ENCODE assay signal across 11 cellular contexts in genomic region chr19:36151144-36152051, GRCh38. TPM values are rescaled to one million over a fixed set of nuclear protein-coding genes. Genes with fewer than 3 reads are reported as not detected.
DNase-seq lines count a peak whose midpoint lies in the region; FAIRE-seq and TF ChIP-seq lines count a peak whose summit lies in the region.
"Had no signal": no experiment of that assay in that cellular context is flagged by ENCODE, and none has a peak within 500 bp of the region (broad histone marks: within the 10 kb centered on the region; RNA-seq: fewer than 3 reads in every experiment).

No MANE protein-coding gene starts in this region.

- dilution Hi-C loops in keratinocyte (cut with MboI; ENCODE audit: extremely low pct_ligation_motif_present, low sequenced_read_pairs) = no loop called here

- FAIRE-seq in keratinocyte (lab: Jason Lieb, UNC) = no peak

- H3K4me1 ChIP-seq in keratinocyte (ENCODE audit: control insufficient read depth, extremely low read depth, insufficient read depth, low read length) (peaks cover 41% of the 10 kb centered on the region), skeletal muscle satellite cell (ENCODE audit: control insufficient read depth, insufficient read depth, low read length) (peaks cover 34% of the 10 kb centered on the region)

- H3K4me2 ChIP-seq in keratinocyte (ENCODE audit: control insufficient read depth, extremely low read depth, insufficient read depth, low read depth, low read length) (peak overlapping the region; percentile 54), skeletal muscle satellite cell (ENCODE audit: low read length) (peak overlapping the region; percentile 76)

- H4K20me1 ChIP-seq in keratinocyte (ENCODE audit: control insufficient read depth, extremely low read depth, insufficient read depth, low read length) = peaks cover 10% of the 10 kb centered on the region

- peak overlapping the region; percentile 47 for H3K27ac ChIP-seq in keratinocyte (ENCODE audit: control insufficient read depth, insufficient read depth, low read length)

- H3K9me3 ChIP-seq in keratinocyte (ENCODE audit: control insufficient read depth, low read depth, low read length) = no peaks in the 10 kb centered on the region
- no peaks in the 10 kb centered on the region for H3K9me3 ChIP-seq in skeletal muscle satellite cell (replicated peaks; ENCODE audit: low read length)

- DNase-seq in GM10266 (ENCODE audit: extremely low spot score) = peak; percentile 48
- DNase-seq in dermis blood vessel endothelial cell = peak; percentile 47
- DNase-seq in keratinocyte (ENCODE audit: low read depth, low spot score) = no peak
- DNase-seq in NCI-H2171 (lab: John Stamatoyannopoulos, UW) = no peak
- no peak for DNase-seq in EL
- no peak for DNase-seq in NCI-H146 treated with DMSO at 0.1 percent for 48 hours (lab: John Stamatoyannopoulos, UW; ENCODE audit: unreplicated experiment)
- no peak for DNase-seq in NCI-H2196 treated with DMSO at 0.1 percent for 48 hours (lab: John Stamatoyannopoulos, UW; ENCODE audit: unreplicated experiment)
- DNase-seq: NCI-H1092, SHP77 had no signal

- peak overlapping the region; percentile 3 for H3K9ac ChIP-seq in keratinocyte (ENCODE audit: control insufficient read depth, extremely low read depth, insufficient read depth, low read length)
- peak overlapping the region; percentile 81 for H3K9ac ChIP-seq in skeletal muscle satellite cell (ENCODE audit: low read depth, low read length)

- H3K4me3 ChIP-seq in keratinocyte (ENCODE audit: control insufficient read depth in 2 of 3, extremely low read depth in 1 of 3, insufficient read depth in 2 of 3, low read depth in 1 of 3, low read length in 3 of 3) (no peak overlapping the region), skeletal muscle satellite cell (ENCODE audit: low read length) (peak overlapping the region; percentile 66)

- H2AFZ ChIP-seq in keratinocyte (ENCODE audit: control insufficient read depth, low read length) = no peak overlapping the region

- peaks cover 19 to 38% of the 10 kb centered on the region in 2 experiments for H3K36me3 ChIP-seq in keratinocyte (ENCODE audit: control insufficient read depth in 2 of 2, extremely low read depth in 1 of 2, insufficient read depth in 2 of 2, low read length in 2 of 2)
- H3K36me3 ChIP-seq in skeletal muscle satellite cell (ENCODE audit: insufficient read depth, low read length) = peaks cover 49% of the 10 kb centered on the region

- H3K27me3 ChIP-seq in keratinocyte (ENCODE audit: control insufficient read depth, extremely low read depth, insufficient read depth, low read length) (no peaks in the 10 kb centered on the region), skeletal muscle satellite cell (ENCODE audit: control insufficient read depth, insufficient read depth, low read length) (no peaks in the 10 kb centered on the region)

- H3K9me1 ChIP-seq in keratinocyte (ENCODE audit: control insufficient read depth, extremely low read depth, insufficient read depth, low read length) = peaks cover 2% of the 10 kb centered on the region

- no peaks in the 10 kb centered on the region for H3K79me2 ChIP-seq in keratinocyte (ENCODE audit: control insufficient read depth, insufficient read depth, low read length)

- TF ChIP-seq CTCF in GM10266 (IDR thresholded peaks at IDR 0.05; ENCODE audit: control insufficient read depth, insufficient read depth, low read depth, missing control alignments) = no peak
- no peak for TF ChIP-seq CTCF in keratinocyte (optimal IDR thresholded peaks at IDR 0.05 in 1 of 3, IDR thresholded peaks at IDR 0.05 in 1 of 3, conservative IDR thresholded peaks at IDR 0.05 in 1 of 3; ENCODE audit: extremely low read depth in 1 of 3, insufficient read depth in 2 of 3, low read length in 3 of 3)

RNA-seq across cellular contexts. Expression of gene COX7A1, which starts 0.8 kb away (rescaled TPM):
- 7.1 and 24.0 TPM in 2 replicates for total RNA-seq in dermis blood vessel endothelial cell
- polyA plus RNA-seq in keratinocyte = 1.6 to 7.1 TPM (median 2.6 TPM) in 3 replicates
- 3.0 TPM for polyA plus RNA-seq in keratinocyte (2011; ENCODE audit: low read depth)
- polyA plus RNA-seq in keratinocyte (2011; cell fraction: cytosol; rRNA removed) = 3.3 and 49.1 TPM in 2 replicates
- polyA plus RNA-seq in keratinocyte (2011; cell fraction: nucleus; rRNA removed) = 0.53 and 1.0 TPM in 2 replicates
- polyA plus RNA-seq in keratinocyte (2012; ENCODE audit: low replicate concordance) = 6.5 and 34.7 TPM in 2 replicates
- polyA minus RNA-seq in keratinocyte = 0.79 to 2.8 TPM (median 1.8 TPM) in 3 replicates
- 3.6 TPM for polyA minus RNA-seq in keratinocyte (2011; cell fraction: cytosol; rRNA and poly(A)+ RNA removed)
- not detected in 2 replicates for polyA minus RNA-seq in keratinocyte (2011; cell fraction: nucleus; rRNA and poly(A)+ RNA removed)
- total RNA-seq in skeletal muscle satellite cell (2012; rRNA removed) = 3.5 and 4.8 TPM in 2 replicates

RNA-seq across cellular contexts. Expression of gene CAPNS1, which starts 11.5 kb away (rescaled TPM):
- total RNA-seq in dermis blood vessel endothelial cell = 314 and 443 TPM in 2 replicates
- polyA plus RNA-seq in keratinocyte = 778 to 884 TPM (median 832 TPM) in 3 replicates
- polyA plus RNA-seq in keratinocyte (2011; ENCODE audit: low read depth) = 277 TPM
- polyA plus RNA-seq in keratinocyte (2011; cell fraction: cytosol; rRNA removed) = 503 and 570 TPM in 2 replicates
- 320 and 355 TPM in 2 replicates for polyA plus RNA-seq in keratinocyte (2011; cell fraction: nucleus; rRNA removed)
- polyA plus RNA-seq in keratinocyte (2012; ENCODE audit: low replicate concordance) = 573 and 1,064 TPM in 2 replicates
- polyA minus RNA-seq in keratinocyte = 875 to 1,429 TPM (median 940 TPM) in 3 replicates
- 664 TPM for polyA minus RNA-seq in keratinocyte (2011; cell fraction: cytosol; rRNA and poly(A)+ RNA removed)
- 173 and 211 TPM in 2 replicates for polyA minus RNA-seq in keratinocyte (2011; cell fraction: nucleus; rRNA and poly(A)+ RNA removed)
- 257 and 281 TPM in 2 replicates for total RNA-seq in skeletal muscle satellite cell (2012; rRNA removed)

RNA-seq across cellular contexts. Expression of gene TBCB, which starts 36.1 kb away (rescaled TPM):
- 201 and 226 TPM in 2 replicates for total RNA-seq in dermis blood vessel endothelial cell
- 179 to 193 TPM (median 183 TPM) in 3 replicates for polyA plus RNA-seq in keratinocyte
- 27.1 TPM for polyA plus RNA-seq in keratinocyte (2011; ENCODE audit: low read depth)
- polyA plus RNA-seq in keratinocyte (2011; cell fraction: cytosol; rRNA removed) = 189 and 218 TPM in 2 replicates
- 129 and 137 TPM in 2 replicates for polyA plus RNA-seq in keratinocyte (2011; cell fraction: nucleus; rRNA removed)
- polyA plus RNA-seq in keratinocyte (2012; ENCODE audit: low replicate concordance) = 150 and 230 TPM in 2 replicates
- 111 to 205 TPM (median 156 TPM) in 3 replicates for polyA minus RNA-seq in keratinocyte
- polyA minus RNA-seq in keratinocyte (2011; cell fraction: cytosol; rRNA and poly(A)+ RNA removed) = 167 TPM
- 27.0 and 37.3 TPM in 2 replicates for polyA minus RNA-seq in keratinocyte (2011; cell fraction: nucleus; rRNA and poly(A)+ RNA removed)
- 162 and 206 TPM in 2 replicates for total RNA-seq in skeletal muscle satellite cell (2012; rRNA removed)

RNA-seq across cellular contexts. Expression of gene POLR2I, which starts 36.7 kb away (rescaled TPM):
- 42.9 and 71.1 TPM in 2 replicates for total RNA-seq in dermis blood vessel endothelial cell
- polyA plus RNA-seq in keratinocyte = 31.3 to 63.2 TPM (median 34.3 TPM) in 3 replicates
- polyA plus RNA-seq in keratinocyte (2011; ENCODE audit: low read depth) = 70.3 TPM
- polyA plus RNA-seq in keratinocyte (2011; cell fraction: cytosol; rRNA removed) = 43.2 and 86.9 TPM in 2 replicates
- 12.1 and 14.1 TPM in 2 replicates for polyA plus RNA-seq in keratinocyte (2011; cell fraction: nucleus; rRNA removed)
- polyA plus RNA-seq in keratinocyte (2012; ENCODE audit: low replicate concordance) = 130 and 164 TPM in 2 replicates
- 90.8 to 122 TPM (median 105 TPM) in 3 replicates for polyA minus RNA-seq in keratinocyte
- 149 TPM for polyA minus RNA-seq in keratinocyte (2011; cell fraction: cytosol; rRNA and poly(A)+ RNA removed)
- 15.4 and 17.1 TPM in 2 replicates for polyA minus RNA-seq in keratinocyte (2011; cell fraction: nucleus; rRNA and poly(A)+ RNA removed)
- total RNA-seq in skeletal muscle satellite cell (2012; rRNA removed) = 42.3 and 53.5 TPM in 2 replicates

RNA-seq across cellular contexts. Expression of gene OVOL3, which starts 40.5 kb away (rescaled TPM):
- total RNA-seq in dermis blood vessel endothelial cell = not detected in 2 replicates
- not detected in 3 replicates for polyA plus RNA-seq in keratinocyte
- polyA plus RNA-seq in keratinocyte (2011; ENCODE audit: low read depth) = not detected
- not detected in 2 replicates for polyA plus RNA-seq in keratinocyte (2011; cell fraction: cytosol; rRNA removed)
- not detected in 2 replicates for polyA plus RNA-seq in keratinocyte (2011; cell fraction: nucleus; rRNA removed)
- not detected in 2 replicates for polyA plus RNA-seq in keratinocyte (2012; ENCODE audit: low replicate concordance)
- not detected in 3 replicates for polyA minus RNA-seq in keratinocyte
- not detected for polyA minus RNA-seq in keratinocyte (2011; cell fraction: cytosol; rRNA and poly(A)+ RNA removed)
- polyA minus RNA-seq in keratinocyte (2011; cell fraction: nucleus; rRNA and poly(A)+ RNA removed) = not detected in 2 replicates
- not detected in 2 replicates for total RNA-seq in skeletal muscle satellite cell (2012; rRNA removed)
- total RNA-seq: renal cortical epithelial cell had no signal

Comparison
In these comparisons a context has a peak if more than half of its experiments do, and no peak if none do; other contexts are left out.
1. DNase-seq: peak in GM10266 (single experiment) and dermis blood vessel endothelial cell (single experiment); none in keratinocyte (single experiment), NCI-H2171 (single experiment), EL (single experiment), NCI-H146 treated with DMSO at 0.1 percent for 48 hours (single experiment) and NCI-H2196 treated with DMSO at 0.1 percent for 48 hours (single experiment).